In the genomic region with DNA sequence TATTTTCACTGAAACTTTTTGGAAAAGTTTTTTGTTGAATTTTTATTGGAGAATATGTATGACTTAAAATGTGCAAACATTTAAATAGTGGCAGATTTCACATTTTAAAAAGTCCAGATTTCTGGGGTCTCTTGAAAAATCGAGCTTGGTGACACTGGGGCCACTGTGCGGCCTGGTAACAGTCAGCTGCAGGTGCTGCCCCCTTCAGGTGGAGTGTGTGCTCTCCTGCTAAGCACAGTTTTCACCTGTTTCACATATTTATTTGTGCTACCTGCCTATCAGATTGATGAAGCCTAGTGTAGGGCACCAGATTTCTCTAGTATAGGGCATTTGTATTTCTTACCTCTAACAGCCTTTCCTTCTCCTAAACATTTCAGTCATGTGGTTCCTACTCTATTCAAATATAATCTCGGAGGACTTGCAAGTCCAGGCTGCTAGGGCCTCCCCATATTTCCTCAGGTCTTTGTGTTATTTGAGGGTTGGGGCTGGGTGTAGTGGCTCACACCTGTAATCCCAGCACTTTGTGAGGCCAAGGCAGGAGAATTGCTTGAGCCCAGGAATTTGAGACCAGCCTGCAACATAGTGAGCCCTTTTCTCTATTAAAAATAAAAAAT, we compare ENCODE assay signal across 8 cellular contexts.
DNase-seq lines count a peak whose midpoint lies in the region; ATAC-seq and TF ChIP-seq lines count a peak whose summit lies in the region.

No MANE protein-coding gene starts in this region.

- H2BK12ac ChIP-seq in H9 (ENCODE audit: insufficient read length, low read depth, low read length): no peak overlapping the region

- H3K27ac ChIP-seq in C4-2B: no peak overlapping the region
- no peak overlapping the region for H3K27ac ChIP-seq in H9 (ENCODE audit: insufficient read length, low read depth, low read length)
- no peak overlapping the region for H3K27ac ChIP-seq in ascending aorta
- H3K27ac ChIP-seq in right lobe of liver: no peak overlapping the region

- no peak overlapping the region for H2BK20ac ChIP-seq in H9 (ENCODE audit: low read depth, low read length, poor library complexity, severe bottlenecking)

- peak; percentile 85 for TF ChIP-seq CTCF in C4-2B (conservative IDR thresholded peaks at IDR 0.05)
- peak; percentile 73 for TF ChIP-seq CTCF in H9 (conservative IDR thresholded peaks at IDR 0.05)
- TF ChIP-seq CTCF in ascending aorta (IDR thresholded peaks at IDR 0.05): peak; percentile 23 to 53 (median 24)
- TF ChIP-seq CTCF in right lobe of liver (IDR thresholded peaks at IDR 0.05): peak; percentile 28 to 62 (median 55)

- no peak overlapping the region for H3K14ac ChIP-seq in H9 (ENCODE audit: insufficient read depth, low read length)

- H3K4ac ChIP-seq in H9 (ENCODE audit: low read depth, low read length): no peak overlapping the region

- no peak overlapping the region for H3K4me2 ChIP-seq in H9 (ENCODE audit: insufficient read depth, insufficient read length, low read length)

- no peak overlapping the region for H4K91ac ChIP-seq in H9 (ENCODE audit: insufficient read length, low read depth, low read length)

- H4K20me1 ChIP-seq in H9 (ENCODE audit: control insufficient read depth, insufficient read depth, insufficient read length): no peaks in the 10 kb centered on the region

- H3K4me3 ChIP-seq in ascending aorta (no peak overlapping the region), right lobe of liver (no peak overlapping the region)

- ATAC-seq in right lobe of liver: peak; percentile 63 to 81 (median 74)
- no peak for ATAC-seq in GM21526 (IDR thresholded peaks at IDR 0.05; ENCODE audit: low FRiP score, unreplicated experiment)
- ATAC-seq in GM19035 (IDR thresholded peaks at IDR 0.05; ENCODE audit: unreplicated experiment): no peak
- ATAC-seq in HG02798 (IDR thresholded peaks at IDR 0.05; ENCODE audit: poor library complexity, unreplicated experiment): no peak

- H3K27me3 ChIP-seq in H9 (ENCODE audit: insufficient read depth, low read length) (no peaks in the 10 kb centered on the region), ascending aorta (no peaks in the 10 kb centered on the region), right lobe of liver (no peaks in the 10 kb centered on the region)

- no CpG with 5 or more reads among the region's 3 CpGs for WGBS in H9 (ENCODE audit: extremely low coverage, insufficient read length, low lambda C conversion rate)
- WGBS in right lobe of liver (ENCODE audit: insufficient coverage, low coverage, low lambda C conversion rate, missing lambda C conversion rate): 85% methylated on average over 3 of the region's 3 CpGs

- peaks cover 3 to 10% (median 3%) of the 10 kb centered on the region in 3 experiments; a peak in 5 of 7 replicates for H3K36me3 Mint-ChIP-seq in H9 (ENCODE audit: insufficient read depth in 1 of 3, low read depth in 3 of 3)

- no peaks in the 10 kb centered on the region for H3K79me1 ChIP-seq in H9 (ENCODE audit: insufficient read depth, low read depth, low read length, poor library complexity, severe bottlenecking)

- H3K36me3 ChIP-seq in ascending aorta: no peaks in the 10 kb centered on the region
- no peaks in the 10 kb centered on the region for H3K36me3 ChIP-seq in right lobe of liver

- intact Hi-C loops in ascending aorta (cut with DNase I) (no loop called here), right lobe of liver (cut with DNase I) (no loop called here)

- H3K23me2 ChIP-seq in H9 (ENCODE audit: insufficient read length, low read depth, low read length, poor library complexity, severe bottlenecking): no peaks in the 10 kb centered on the region

- no peak overlapping the region for H3K56ac ChIP-seq in H9 (ENCODE audit: insufficient read length, low read depth, low read length)

- peak; percentile 38 for DNase-seq in H9
- DNase-seq in ascending aorta (ENCODE audit: low spot score in 2 of 2): no peak
- DNase-seq in right lobe of liver: peak in 1 of 3 donors; percentile 54
- DNase-seq in LoVo (ENCODE audit: low spot score): no peak

- H2BK15ac ChIP-seq in H9 (ENCODE audit: low read depth, low read length): no peak overlapping the region

- no peak overlapping the region for H3K23ac ChIP-seq in H9 (ENCODE audit: insufficient read length, low read depth, low read length)

- peaks cover 9 to 10% of the 10 kb centered on the region in 2 experiments for H3K9me3 Mint-ChIP-seq in H9

- H3K4me3 Mint-ChIP-seq in H9: no peak overlapping the region

- H3K9me3 ChIP-seq in H9 (ENCODE audit: control insufficient read depth, low read depth, low read length) (no peaks in the 10 kb centered on the region), ascending aorta (no peaks in the 10 kb centered on the region), right lobe of liver (no peaks in the 10 kb centered on the region)

- H3K79me2 ChIP-seq in H9 (ENCODE audit: insufficient read depth, low read length): no peaks in the 10 kb centered on the region

- no peak overlapping the region for H2BK120ac ChIP-seq in H9 (ENCODE audit: low read depth, low read length, poor library complexity, severe bottlenecking)

- no peak overlapping the region for H2AK5ac ChIP-seq in H9 (ENCODE audit: insufficient read length, low read length)

- H3K27me3 Mint-ChIP-seq in H9 (ENCODE audit: low read depth): no peaks in the 10 kb centered on the region; the same call in 1 of the 2 replicates

- H2AFZ ChIP-seq in H9 (ENCODE audit: low read length): no peak overlapping the region

- no peak overlapping the region for H3K18ac ChIP-seq in H9 (ENCODE audit: insufficient read length, low read depth, low read length)

- H2BK5ac ChIP-seq in H9 (ENCODE audit: insufficient read length, low read length): no peak overlapping the region

- no peak overlapping the region for H3T11ph ChIP-seq in H9 (ENCODE audit: low read length)

- no peak overlapping the region for H3K9ac ChIP-seq in H9 (ENCODE audit: extremely low read depth, insufficient read length, low read length)

- H3K27ac Mint-ChIP-seq in H9: no peak overlapping the region

- no peak overlapping the region for H4K5ac ChIP-seq in H9 (ENCODE audit: insufficient read length, low read depth, low read length)

- no peaks in the 10 kb centered on the region for H3K4me1 Mint-ChIP-seq in H9

- no peak overlapping the region for H4K8ac ChIP-seq in H9 (replicated peaks; ENCODE audit: insufficient read length, low read depth, low read length)

- no peaks in the 10 kb centered on the region; the same call in 1 of the 2 replicates for H3K4me1 ChIP-seq in H9 (ENCODE audit: insufficient read depth, low read length)
- peaks cover 0 to 5% of the 10 kb centered on the region in 2 donors for H3K4me1 ChIP-seq in ascending aorta
- peaks cover 0 to 5% (median 0%) of the 10 kb centered on the region in 4 donors for H3K4me1 ChIP-seq in right lobe of liver

- TF ChIP-seq POLR2A in right lobe of liver (IDR thresholded peaks at IDR 0.05): no peak

Comparison
In these comparisons a context has a peak if more than half of its experiments do, and no peak if none do; other contexts are left out.
1. CTCF ChIP-seq: peak in every context shown above with its lines; median percentile 85 in C4-2B; 73 in H9; 55 in right lobe of liver; 24 in ascending aorta.
2. ATAC-seq: peak in right lobe of liver (4 of 4); none in GM21526 (single experiment), GM19035 (single experiment) and HG02798 (single experiment).